Comparison of ENCODE assay signal across 13 cellular contexts in the genomic region with DNA sequence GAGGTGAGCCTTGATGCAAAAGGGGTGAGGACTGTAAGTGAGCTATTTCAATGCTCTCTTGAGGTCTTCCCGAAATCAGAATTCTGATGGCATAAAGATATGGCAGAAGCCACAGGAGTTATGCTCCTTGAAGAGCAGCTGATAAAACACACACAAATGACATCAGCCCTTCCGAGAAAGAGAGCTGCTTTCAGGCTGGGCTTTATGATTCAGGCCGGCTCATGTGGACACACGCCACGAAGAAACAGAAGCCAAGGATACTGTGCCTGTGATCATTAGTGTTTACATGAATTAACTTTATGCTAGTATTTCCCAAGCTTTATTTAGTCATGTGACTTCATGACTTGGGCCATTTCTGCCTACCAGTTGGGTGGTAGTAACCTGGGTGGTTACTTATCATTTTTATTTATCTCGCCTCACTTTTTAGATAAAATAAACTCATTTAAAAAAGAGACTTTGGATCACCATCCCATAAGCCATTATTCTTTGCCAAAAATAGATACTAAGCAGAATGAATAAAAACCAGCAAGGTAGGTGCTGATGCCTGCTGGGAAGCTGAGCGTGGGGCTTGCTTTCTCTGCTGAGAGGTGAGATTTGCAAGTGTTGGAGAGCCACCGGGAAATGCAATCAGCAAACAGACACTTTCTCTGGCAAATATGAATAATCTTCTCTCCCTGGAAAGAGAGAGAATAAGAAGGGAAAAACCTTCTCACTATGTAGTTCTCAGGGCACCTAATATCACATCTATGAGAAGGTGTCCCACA.
A peak's percentile ranks its signal among the peaks of the same experiment; 100 is the strongest.
DNase-seq lines count a peak whose midpoint lies in the region; ATAC-seq and TF ChIP-seq lines count a peak whose summit lies in the region.
"Had no signal": no experiment of that assay in that cellular context is flagged by ENCODE, and none has a peak within 500 bp of the region (broad histone marks: within the 10 kb centered on the region; RNA-seq: fewer than 3 reads in every experiment).

No MANE protein-coding gene starts in this region.

- H3K27me3 Mint-ChIP-seq in chondrocyte (ENCODE audit: low read depth) = no peaks in the 10 kb centered on the region
- H3K27me3 Mint-ChIP-seq: activated naive CD8-positive, alpha-beta T cell had no signal

- ATAC-seq in GM21526 (IDR thresholded peaks at IDR 0.05; ENCODE audit: low FRiP score, unreplicated experiment) = no peak
- no peak for ATAC-seq in HG03025 (IDR thresholded peaks at IDR 0.05; ENCODE audit: low FRiP score, unreplicated experiment)
- ATAC-seq: naive thymus-derived CD4-positive, alpha-beta T cell had no signal

- H3K9me2 ChIP-seq in Karpas-422 (replicated peaks; ENCODE audit: insufficient read depth, low read length) = no peaks in the 10 kb centered on the region

- H3K4me1 ChIP-seq in muscle layer of duodenum (ENCODE audit: control insufficient read depth in 1 of 2, insufficient read depth in 2 of 2, low read length in 2 of 2) (peaks cover 4 to 5% of the 10 kb centered on the region in 2 donors), Karpas-422 (ENCODE audit: low read length) (peaks cover 19% of the 10 kb centered on the region)

- H3K36me3 Mint-ChIP-seq in chondrocyte (ENCODE audit: low read depth) = peaks cover 6% of the 10 kb centered on the region
- H3K36me3 Mint-ChIP-seq: activated naive CD8-positive, alpha-beta T cell; naive thymus-derived CD4-positive, alpha-beta T cell had no signal

- TF ChIP-seq CTCF in BJ (IDR thresholded peaks at IDR 0.05; ENCODE audit: insufficient read depth, low read depth, low read length) (no peak), chondrocyte (IDR thresholded peaks at IDR 0.05) (no peak)

- no peak overlapping the region for H3K4me3 Mint-ChIP-seq in chondrocyte (ENCODE audit: unreplicated experiment)
- H3K4me3 Mint-ChIP-seq: activated naive CD8-positive, alpha-beta T cell; naive thymus-derived CD4-positive, alpha-beta T cell had no signal

- H3K27me3 ChIP-seq in BJ (ENCODE audit: control insufficient read depth, insufficient read depth, low read length) (no peaks in the 10 kb centered on the region), muscle layer of duodenum (ENCODE audit: low read depth, low read length) (no peaks in the 10 kb centered on the region), Karpas-422 (ENCODE audit: low read length) (no peaks in the 10 kb centered on the region)
- H3K27me3 ChIP-seq: tibial nerve had no signal

- POLR2A ChIA-PET in BJ (lab: Charles Lee) = no interaction called here

- H3K4me3 ChIP-seq in BJ (ENCODE audit: low read depth, low read length) = no peak overlapping the region
- no peak overlapping the region for H3K4me3 ChIP-seq in muscle layer of duodenum (ENCODE audit: low read depth in 1 of 2, low read length in 2 of 2)
- H3K4me3 ChIP-seq in Karpas-422 (ENCODE audit: low read length) = no peak overlapping the region
- H3K4me3 ChIP-seq: tibial nerve had no signal

- H3K9me3 Mint-ChIP-seq in chondrocyte (ENCODE audit: low read depth) = no peaks in the 10 kb centered on the region
- H3K9me3 Mint-ChIP-seq: naive thymus-derived CD4-positive, alpha-beta T cell had no signal

- H3K79me2 ChIP-seq in Karpas-422 (ENCODE audit: low read length) = peaks cover 22% of the 10 kb centered on the region

- H3K27ac Mint-ChIP-seq in chondrocyte (ENCODE audit: unreplicated experiment) = peak overlapping the region; percentile 78
- H3K27ac Mint-ChIP-seq: activated naive CD8-positive, alpha-beta T cell; naive thymus-derived CD4-positive, alpha-beta T cell had no signal

- peaks cover 52% of the 10 kb centered on the region for H3K4me1 Mint-ChIP-seq in chondrocyte (ENCODE audit: low read depth)
- H3K4me1 Mint-ChIP-seq: naive thymus-derived CD4-positive, alpha-beta T cell had no signal

- CTCF ChIA-PET in BJ (lab: Yijun Ruan, JAX) = interaction anchor here (1.4 kb wide), 1 partner anchor 111 kb away, joined by 5 read pairs; no protein-coding TSS in a partner anchor

- no peaks in the 10 kb centered on the region for H4K20me1 ChIP-seq in Karpas-422 (ENCODE audit: insufficient read depth, low read depth, low read length)

- no peak overlapping the region for H3K4me2 ChIP-seq in Karpas-422 (ENCODE audit: low read depth, low read length, poor library complexity, severe bottlenecking)

- H3K9ac ChIP-seq in Karpas-422 (ENCODE audit: low read length) = no peak overlapping the region

- H2AFZ ChIP-seq in Karpas-422 (ENCODE audit: low read length) = no peak overlapping the region

- H3K27ac ChIP-seq in muscle layer of duodenum (ENCODE audit: low read length) (peak overlapping the region; percentile 33), Karpas-422 (ENCODE audit: low read length) (no peak overlapping the region)

- H3K36me3 ChIP-seq in BJ (ENCODE audit: control insufficient read depth, insufficient read depth, low read length) (peaks cover 2% of the 10 kb centered on the region), muscle layer of duodenum (ENCODE audit: control insufficient read depth in 1 of 2, insufficient read depth in 2 of 2, low read length in 2 of 2) (no peaks in the 10 kb centered on the region), Karpas-422 (ENCODE audit: insufficient read depth, low read length) (peaks cover 7% of the 10 kb centered on the region; the same call in 1 of the 2 replicates)

- peak; percentile 69 for DNase-seq in BJ (ENCODE audit: low read depth)
- peak; percentile 25 for DNase-seq in NCI-H446 treated with DMSO at 0.1 percent for 48 hours (lab: John Stamatoyannopoulos, UW)
- peak; percentile 5 for DNase-seq in chondrocyte (ENCODE audit: low spot score)
- no peak for DNase-seq in stimulated activated CD4-positive, alpha-beta T cell treated with anti-CD3 and anti-CD28 coated beads, Interleukin-4, amount 100 ng/mL, for 1 hour
- DNase-seq in Karpas-422 = no peak
- DNase-seq: activated CD4-positive, alpha-beta T cell treated with anti-CD3 and anti-CD28 coated beads for 1 hour; glutamatergic neuron; naive thymus-derived CD4-positive, alpha-beta T cell had no signal

- H3K9me3 ChIP-seq in muscle layer of duodenum (ENCODE audit: control insufficient read depth in 1 of 2, low read length in 2 of 2) (no peaks in the 10 kb centered on the region), Karpas-422 (ENCODE audit: low read length) (no peaks in the 10 kb centered on the region)
- H3K9me3 ChIP-seq: tibial nerve had no signal

Comparison
In these comparisons a context has a peak if more than half of its experiments do, and no peak if none do; other contexts are left out.
1. DNase-seq: peak in BJ (single experiment), NCI-H446 treated with DMSO at 0.1 percent for 48 hours (single experiment) and chondrocyte (single experiment); none in stimulated activated CD4-positive, alpha-beta T cell treated with anti-CD3 and anti-CD28 coated beads, Interleukin-4, amount 100 ng/mL, for 1 hour (single experiment) and Karpas-422 (single experiment).